17 cellular contexts compared by ENCODE assay signal in the genomic region with DNA sequence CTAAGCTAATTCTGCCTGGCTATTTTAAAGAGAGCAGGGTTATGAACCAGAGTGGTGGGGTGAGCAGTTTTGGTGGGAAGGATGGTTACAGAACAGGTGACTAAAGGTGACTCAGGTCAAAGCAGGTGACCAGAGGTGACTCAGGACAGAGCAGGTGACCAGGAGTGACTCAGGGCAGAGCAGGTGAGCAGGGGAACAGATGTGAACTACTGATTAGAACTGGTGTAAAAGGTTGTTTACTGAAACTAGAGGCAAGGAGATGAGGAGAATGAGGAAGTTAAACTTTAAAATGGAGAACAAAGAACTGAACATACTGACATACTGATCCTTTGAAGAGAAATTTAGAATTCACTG. TPM values are rescaled to one million over a fixed set of nuclear protein-coding genes. Genes with fewer than 3 reads are reported as not detected.
"Had no signal": no experiment of that assay in that cellular context is flagged by ENCODE, and none has a peak within 500 bp of the region (broad histone marks: within the 10 kb centered on the region; RNA-seq: fewer than 3 reads in every experiment).

No MANE protein-coding gene starts in this region.

- H3K27ac ChIP-seq: brain microvascular endothelial cell, heart left ventricle, neural progenitor cell, right lobe of liver, stomach, testis had no signal

- H3K27me3 ChIP-seq: brain microvascular endothelial cell, heart left ventricle, neural progenitor cell, right lobe of liver, stomach, testis had no signal

- H3K4me1 ChIP-seq: heart left ventricle, right lobe of liver, testis had no signal

- ATAC-seq: heart left ventricle had no signal

- H3K9me3 ChIP-seq: heart left ventricle, right lobe of liver, testis had no signal

- H3K4me3 ChIP-seq: heart left ventricle, lung, neural progenitor cell, right lobe of liver, smooth muscle cell, stomach, testis had no signal

- DNase-seq: activated CD4-positive, alpha-beta T cell treated with anti-CD3 and anti-CD28 coated beads for 1 hour; activated CD4-positive, alpha-beta T cell treated with anti-CD3 and anti-CD28 coated beads, Interleukin-2, amount 50 U/mL, for 4 hours; activated T-cell treated with anti-CD3 and anti-CD28 coated beads for 4 hours; cerebellar nuclear complex; right lobe of liver had no signal

- H3K36me3 ChIP-seq: brain microvascular endothelial cell, heart left ventricle, neural progenitor cell, right lobe of liver, stomach had no signal

RNA-seq across cellular contexts. Expression of gene DDX25, which starts 32.2 kb away (rescaled TPM):
- total RNA-seq: dermis blood vessel endothelial cell, heart left ventricle, osteocyte, pulmonary artery endothelial cell had no signal

RNA-seq across cellular contexts. Expression of gene PATE4, which starts 39.0 kb away (rescaled TPM):
- total RNA-seq: dermis blood vessel endothelial cell, frontal cortex, heart left ventricle, lung, osteocyte, pulmonary artery endothelial cell, right lobe of liver, smooth muscle cell, stomach, urinary bladder had no signal
